ENCODE assay signal across 1 cellular context in genomic region chr13:114128348-114128623, GRCh38.
TF ChIP-seq lines count a peak whose summit lies in the region.

No MANE protein-coding gene starts in this region.

TF ChIP-seq in IMR-90, 13 proteins besides CTCF, POLR2A, EP300 and RAD21 (continued from another document):
- TF ChIP-seq RFX5 (IDR thresholded peaks at IDR 0.05; ENCODE audit: low read depth, low read length): no peak
- no peak for TF ChIP-seq SMC3 (IDR thresholded peaks at IDR 0.05; ENCODE audit: low read depth, low read length)
- TF ChIP-seq, protein P1, sequence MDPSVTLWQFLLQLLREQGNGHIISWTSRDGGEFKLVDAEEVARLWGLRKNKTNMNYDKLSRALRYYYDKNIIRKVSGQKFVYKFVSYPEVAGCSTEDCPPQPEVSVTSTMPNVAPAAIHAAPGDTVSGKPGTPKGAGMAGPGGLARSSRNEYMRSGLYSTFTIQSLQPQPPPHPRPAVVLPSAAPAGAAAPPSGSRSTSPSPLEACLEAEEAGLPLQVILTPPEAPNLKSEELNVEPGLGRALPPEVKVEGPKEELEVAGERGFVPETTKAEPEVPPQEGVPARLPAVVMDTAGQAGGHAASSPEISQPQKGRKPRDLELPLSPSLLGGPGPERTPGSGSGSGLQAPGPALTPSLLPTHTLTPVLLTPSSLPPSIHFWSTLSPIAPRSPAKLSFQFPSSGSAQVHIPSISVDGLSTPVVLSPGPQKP (IDR thresholded peaks at IDR 0.05; ENCODE audit: borderline replicate concordance, low read depth, low read length): no peak
- TF ChIP-seq FOS (IDR thresholded peaks at IDR 0.05; ENCODE audit: low read depth, low read length): no peak
- no peak for TF ChIP-seq BHLHE40 (IDR thresholded peaks at IDR 0.05; ENCODE audit: low read depth, low read length)
- TF ChIP-seq NFE2L2 (IDR thresholded peaks at IDR 0.05; ENCODE audit: low read depth, low read length): no peak
- TF ChIP-seq MAZ (IDR thresholded peaks at IDR 0.05; ENCODE audit: borderline replicate concordance, low read depth, low read length): no peak
- no peak for TF ChIP-seq MAFK (IDR thresholded peaks at IDR 0.05; ENCODE audit: low read depth, low read length)
- TF ChIP-seq CEBPB (IDR thresholded peaks at IDR 0.05; ENCODE audit: low read depth, low read length): no peak
